ENCODE assay signal across 8 cellular contexts in the genomic region with DNA sequence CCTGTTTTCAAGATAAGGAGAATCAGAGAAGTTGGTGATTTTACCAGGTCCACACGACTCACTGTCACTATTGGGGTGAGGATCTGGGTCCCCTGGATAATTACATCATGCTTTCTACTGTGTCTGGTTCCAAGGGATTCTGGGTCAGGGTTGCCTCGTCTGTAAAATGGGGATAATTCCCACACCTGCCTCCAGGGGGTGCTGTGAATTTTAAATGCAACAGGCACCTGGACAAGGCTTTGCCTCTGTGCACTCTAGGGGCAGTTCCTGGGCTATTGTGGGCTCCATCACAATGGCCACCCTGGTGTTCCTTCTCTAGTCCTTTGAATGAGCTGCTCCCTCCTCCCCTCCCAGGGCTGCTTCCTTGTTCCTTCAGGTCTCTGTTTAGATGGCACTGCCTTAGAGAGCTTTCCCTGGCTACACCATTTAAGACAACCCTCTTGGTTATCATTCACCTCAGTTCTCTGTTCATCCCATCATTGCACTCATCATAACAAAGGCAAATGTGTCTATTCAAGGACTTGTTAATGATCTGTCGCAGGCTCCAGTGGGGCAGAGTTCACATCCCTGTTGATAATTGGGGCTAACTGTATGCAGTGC.
DNase-seq lines count a peak whose midpoint lies in the region; ATAC-seq and TF ChIP-seq lines count a peak whose summit lies in the region.

No MANE protein-coding gene starts in this region.

- no peak overlapping the region for H3K27ac Mint-ChIP-seq in activated naive CD4-positive, alpha-beta T cell treated with anti-CD3 and anti-CD28 coated beads for 36 hours
- no peak overlapping the region for H3K27ac Mint-ChIP-seq in stimulated activated memory B cell treated with anti-CD40 and anti-IgM and Interleukin-4, amounts not matched to agents 10 μg/mL and 1 μg/mL and 100 μg/mL, for 72 hours

- no peaks in the 10 kb centered on the region for H3K36me3 Mint-ChIP-seq in activated naive CD4-positive, alpha-beta T cell treated with anti-CD3 and anti-CD28 coated beads for 36 hours (ENCODE audit: low read depth)
- H3K36me3 Mint-ChIP-seq in stimulated activated memory B cell treated with anti-CD40 and anti-IgM and Interleukin-4, amounts not matched to agents 10 μg/mL and 1 μg/mL and 100 μg/mL, for 72 hours = peaks cover 6% of the 10 kb centered on the region

- H3K4me3 Mint-ChIP-seq in activated naive CD4-positive, alpha-beta T cell treated with anti-CD3 and anti-CD28 coated beads for 36 hours = no peak overlapping the region
- no peak overlapping the region for H3K4me3 Mint-ChIP-seq in stimulated activated memory B cell treated with anti-CD40 and anti-IgM and Interleukin-4, amounts not matched to agents 10 μg/mL and 1 μg/mL and 100 μg/mL, for 72 hours

- no peaks in the 10 kb centered on the region for H3K4me1 Mint-ChIP-seq in activated naive CD4-positive, alpha-beta T cell treated with anti-CD3 and anti-CD28 coated beads for 36 hours (ENCODE audit: low read depth)
- no peaks in the 10 kb centered on the region for H3K4me1 Mint-ChIP-seq in stimulated activated memory B cell treated with anti-CD40 and anti-IgM and Interleukin-4, amounts not matched to agents 10 μg/mL and 1 μg/mL and 100 μg/mL, for 72 hours

- peak; percentile 28 for DNase-seq in A172 (ENCODE audit: low spot score)
- peak; percentile 66 for DNase-seq in GM10248 (ENCODE audit: extremely low spot score)
- DNase-seq in NOMO-1 treated with DMSO at 0.1 percent for 48 hours (lab: John Stamatoyannopoulos, UW; ENCODE audit: unreplicated experiment) = peak; percentile 17
- peak; percentile 80 for DNase-seq in activated naive CD4-positive, alpha-beta T cell treated with anti-CD3 and anti-CD28 coated beads for 36 hours
- peak; percentile 43 for DNase-seq in hepatic stellate cell (ENCODE audit: low spot score)
- peak; percentile 33 to 53 for DNase-seq in stimulated activated CD4-positive, alpha-beta T cell treated with anti-CD3 and anti-CD28 coated beads, Interleukin-15, amount 100 ng/mL, for 48 hours (ENCODE audit: low read depth in 2 of 2)

- TF ChIP-seq CTCF in GM10248 (IDR thresholded peaks at IDR 0.05; ENCODE audit: control extremely low read depth, extremely low read depth, low read depth, missing control alignments) = peak; percentile 61

- CTCF ChIA-PET in GM10248 (lab: Yijun Ruan, JAX) = interaction anchor here (0.7 to 1.2 kb wide), 3 partner anchors 10 to 20 kb away, joined by 3 to 4 read pairs (median 3); no protein-coding TSS in a partner anchor
- CTCF ChIA-PET in activated naive CD4-positive, alpha-beta T cell treated with anti-CD3 and anti-CD28 coated beads for 36 hours (lab: Charles Lee) = interaction anchor here (0.6 kb wide), 3 partner anchors 31 to 299 kb away, joined by 3 to 4 read pairs (median 3); no protein-coding TSS in a partner anchor

- intact Hi-C loops in activated naive CD4-positive, alpha-beta T cell treated with anti-CD3 and anti-CD28 coated beads for 36 hours (cut with micrococcal nuclease) = loop anchor here (10.0 kb wide), 1 partner anchor 969 kb away; the partner anchor contains the start of gene MN1

- POLR2A ChIA-PET in GM10248 (lab: Yijun Ruan, JAX) = no interaction called here

- no peaks in the 10 kb centered on the region for H3K27me3 Mint-ChIP-seq in activated naive CD4-positive, alpha-beta T cell treated with anti-CD3 and anti-CD28 coated beads for 36 hours (ENCODE audit: low read depth)
- no peaks in the 10 kb centered on the region for H3K27me3 Mint-ChIP-seq in stimulated activated memory B cell treated with anti-CD40 and anti-IgM and Interleukin-4, amounts not matched to agents 10 μg/mL and 1 μg/mL and 100 μg/mL, for 72 hours

- no peak for ATAC-seq in stimulated activated memory B cell treated with anti-CD40 and anti-IgM and Interleukin-4, amounts not matched to agents 10 μg/mL and 1 μg/mL and 100 μg/mL, for 72 hours
- ATAC-seq in HG02571 (IDR thresholded peaks at IDR 0.05; ENCODE audit: unreplicated experiment) = no peak

- no peaks in the 10 kb centered on the region for H3K9me3 Mint-ChIP-seq in activated naive CD4-positive, alpha-beta T cell treated with anti-CD3 and anti-CD28 coated beads for 36 hours
- no peaks in the 10 kb centered on the region for H3K9me3 Mint-ChIP-seq in stimulated activated memory B cell treated with anti-CD40 and anti-IgM and Interleukin-4, amounts not matched to agents 10 μg/mL and 1 μg/mL and 100 μg/mL, for 72 hours

Comparison
In these comparisons a context has a peak if more than half of its experiments do, and no peak if none do; other contexts are left out.
1. DNase-seq: peak in every context shown above with its lines; median percentile 80 in activated naive CD4-positive, alpha-beta T cell treated with anti-CD3 and anti-CD28 coated beads for 36 hours; 66 in GM10248; 43 in hepatic stellate cell; 43 in stimulated activated CD4-positive, alpha-beta T cell treated with anti-CD3 and anti-CD28 coated beads, Interleukin-15, amount 100 ng/mL, for 48 hours; 28 in A172; 17 in NOMO-1 treated with DMSO at 0.1 percent for 48 hours.